Comparison of ENCODE assay signal across 8 cellular contexts in genomic region chr19:48444129-48444932, GRCh38. TPM values are rescaled to one million over a fixed set of nuclear protein-coding genes. Genes with fewer than 3 reads are reported as not detected.
DNase-seq lines count a peak whose midpoint lies in the region; ATAC-seq and TF ChIP-seq lines count a peak whose summit lies in the region.

No MANE protein-coding gene starts in this region.

- H3K4me3 Mint-ChIP-seq in activated B cell treated with CpG ODN at 0.5 μM for 24 hours (peak overlapping the region; percentile 96), immature natural killer cell (peak overlapping the region; percentile 97 to 100 (median 99))

- H3K36me3 ChIP-seq in heart right ventricle (peaks cover 0 to 24% (median 12%) of the 10 kb centered on the region in 9 donors), upper lobe of left lung (peaks cover 0 to 24% (median 18%) of the 10 kb centered on the region in 4 donors)

- no peak for DNase-seq in heart right ventricle
- no peak for DNase-seq in left cardiac atrium
- DNase-seq in activated B cell treated with CpG ODN at 0.5 μM for 24 hours: no peak
- DNase-seq in immature natural killer cell: no peak
- peak in 1 of 2 donors; percentile 75 for DNase-seq in upper lobe of left lung
- DNase-seq in hippocampal formation (lab: John Stamatoyannopoulos, UW): no peak

- H3K27me3 Mint-ChIP-seq in activated B cell treated with CpG ODN at 0.5 μM for 24 hours (peaks cover 19% of the 10 kb centered on the region), immature natural killer cell (ENCODE audit: low read depth in 3 of 3) (peaks cover 20 to 31% (median 23%) of the 10 kb centered on the region in 3 donors)

- WGBS in heart right ventricle, 2 donors: 15 to 25% methylated on average over 38 of the region's 38 CpGs
- WGBS in upper lobe of left lung, 2 donors: 18 to 20% methylated on average over 16 to 38 of the region's 38 CpGs

- peaks cover 0 to 40% (median 32%) of the 10 kb centered on the region in 7 donors for H3K27me3 ChIP-seq in heart right ventricle
- H3K27me3 ChIP-seq in upper lobe of left lung: peaks cover 0 to 23% (median 9%) of the 10 kb centered on the region in 4 donors

- TF ChIP-seq CTCF in heart right ventricle (IDR thresholded peaks at IDR 0.05): no peak
- no peak for TF ChIP-seq CTCF in activated B cell treated with CpG ODN at 0.5 μM for 24 hours (IDR thresholded peaks at IDR 0.05)
- TF ChIP-seq CTCF in upper lobe of left lung (IDR thresholded peaks at IDR 0.05): no peak

- H3K27ac ChIP-seq in heart right ventricle: peak overlapping the region in 6 of 10 donors; percentile 79 to 94 (median 92)
- H3K27ac ChIP-seq in upper lobe of left lung: peak overlapping the region in 1 of 4 donors; percentile 92

- TF ChIP-seq EP300 in upper lobe of left lung (IDR thresholded peaks at IDR 0.05): no peak

- POLR2A ChIA-PET in activated B cell treated with CpG ODN at 0.5 μM for 24 hours (lab: Charles Lee): interaction anchor here (1.0 to 2.2 kb wide), 4 partner anchors 49 to 123 kb away, joined by 3 to 7 read pairs (median 5); partner anchors contain the start of genes KDELR1, SYNGR4 and TMEM143

- intact Hi-C loops in heart right ventricle (cut with DNase I): loop anchor here in 1 of 10 donors (2.0 kb wide), 1 partner anchor 54 kb away; the partner anchor contains the start of gene KDELR1
- intact Hi-C loops in left cardiac atrium (cut with DNase I): no loop called here
- intact Hi-C loops in activated B cell treated with CpG ODN at 0.5 μM for 24 hours (cut with micrococcal nuclease): no loop called here

- ATAC-seq in heart right ventricle (peak in 1 of 8 donors; percentile 6), left cardiac atrium (no peak), activated B cell treated with CpG ODN at 0.5 μM for 24 hours (ENCODE audit: low read depth) (no peak), upper lobe of left lung (ENCODE audit: low FRiP score in 2 of 2) (no peak), HG03439 (IDR thresholded peaks at IDR 0.05; ENCODE audit: unreplicated experiment) (no peak), GM19023 (IDR thresholded peaks at IDR 0.05; ENCODE audit: unreplicated experiment) (no peak)

- no peak for TF ChIP-seq POLR2A in upper lobe of left lung (IDR thresholded peaks at IDR 0.05)

- H3K9me3 Mint-ChIP-seq in activated B cell treated with CpG ODN at 0.5 μM for 24 hours (no peaks in the 10 kb centered on the region), immature natural killer cell (no peaks in the 10 kb centered on the region)

- peaks cover 33% of the 10 kb centered on the region for H3K36me3 Mint-ChIP-seq in activated B cell treated with CpG ODN at 0.5 μM for 24 hours (ENCODE audit: low read depth)
- peaks cover 13 to 21% (median 16%) of the 10 kb centered on the region in 3 donors for H3K36me3 Mint-ChIP-seq in immature natural killer cell

- CTCF ChIA-PET in activated B cell treated with CpG ODN at 0.5 μM for 24 hours (lab: Charles Lee): interaction anchor here (1.9 to 2.0 kb wide), 2 partner anchors 45 to 110 kb away, joined by 4 to 5 read pairs; no protein-coding TSS in a partner anchor

- H3K4me1 ChIP-seq in heart right ventricle (peaks cover 4 to 32% (median 24%) of the 10 kb centered on the region in 9 donors), upper lobe of left lung (peaks cover 21 to 35% (median 25%) of the 10 kb centered on the region in 4 donors)

- peaks cover 35% of the 10 kb centered on the region for H3K4me1 Mint-ChIP-seq in activated B cell treated with CpG ODN at 0.5 μM for 24 hours
- H3K4me1 Mint-ChIP-seq in immature natural killer cell: peaks cover 29 to 41% of the 10 kb centered on the region in 2 donors

- H3K9me3 ChIP-seq in heart right ventricle (no peaks in the 10 kb centered on the region), upper lobe of left lung (no peaks in the 10 kb centered on the region)

- peak overlapping the region; percentile 95 for H3K27ac Mint-ChIP-seq in activated B cell treated with CpG ODN at 0.5 μM for 24 hours
- peak overlapping the region in 5 of 6 donors; percentile 7 to 100 (median 95) for H3K27ac Mint-ChIP-seq in immature natural killer cell

- peak overlapping the region; percentile 78 to 99 (median 90) for H3K4me3 ChIP-seq in heart right ventricle
- peak overlapping the region in 3 of 4 donors; percentile 77 to 97 (median 92) for H3K4me3 ChIP-seq in upper lobe of left lung

RNA-seq across cellular contexts. Expression of gene GRWD1, which starts 1.5 kb away (rescaled TPM):
- total RNA-seq in heart right ventricle (10 to 100 TPM; 13.2 to 26.2 (median 17.0) TPM), left cardiac atrium (10 to 100 TPM; 18.1 to 24.9 TPM), activated B cell treated with CpG ODN at 0.5 μM for 24 hours (63.4 and 71.4 TPM in 2 replicates), upper lobe of left lung (10 to 100 TPM; 10.5 to 44.1 (median 31.6) TPM)
- polyA plus RNA-seq in heart right ventricle (10 to 100 TPM in 1 of 2 donors, 1 to 10 TPM in 1; 5.6 to 22.8 TPM), immature natural killer cell (10 to 100 TPM; 32.3 to 42.4 (median 34.6) TPM)

RNA-seq across cellular contexts. Expression of gene KCNJ14, which starts 11.0 kb away (rescaled TPM):
- total RNA-seq in heart right ventricle (under 1 TPM; 0.13 to 0.52 (median 0.30) TPM), left cardiac atrium (under 1 TPM; 0.27 to 0.60 TPM), activated B cell treated with CpG ODN at 0.5 μM for 24 hours (1.7 and 2.2 TPM in 2 replicates), upper lobe of left lung (1 to 10 TPM in 3 of 6 donors, under 1 TPM in 3; 0.54 to 1.9 (median 0.91) TPM)
- polyA plus RNA-seq in heart right ventricle (under 1 TPM; 0.29 to 0.43 TPM), immature natural killer cell (under 1 TPM in 2 of 3 donors, not detected in 1; 0.06 to 0.07 TPM)

RNA-seq across cellular contexts. Expression of gene CYTH2, which starts 24.8 kb away (rescaled TPM):
- total RNA-seq in heart right ventricle (10 to 100 TPM; 25.8 to 40.4 (median 32.2) TPM), left cardiac atrium (10 to 100 TPM; 29.0 to 32.5 TPM), activated B cell treated with CpG ODN at 0.5 μM for 24 hours (35.6 and 40.5 TPM in 2 replicates), upper lobe of left lung (100 to 1,000 TPM in 2 of 6 donors, 10 to 100 TPM in 4; 53.4 to 195 (median 77.0) TPM)
- polyA plus RNA-seq in heart right ventricle (10 to 100 TPM; 28.2 to 41.9 TPM), immature natural killer cell (10 to 100 TPM; 14.4 to 37.6 (median 29.6) TPM)

RNA-seq across cellular contexts. Expression of gene GRIN2D, which starts 50.9 kb away (rescaled TPM):
- total RNA-seq in heart right ventricle (1 to 10 TPM in 1 of 10 donors, under 1 TPM in 9; 0.04 to 1.0 (median 0.19) TPM), left cardiac atrium (under 1 TPM; 0.39 to 0.47 TPM), activated B cell treated with CpG ODN at 0.5 μM for 24 hours (0.93 and 1.2 TPM in 2 replicates), upper lobe of left lung (1 to 10 TPM in 2 of 6 donors, under 1 TPM in 4; 0.15 to 1.4 (median 0.57) TPM)
- polyA plus RNA-seq in heart right ventricle (under 1 TPM; 0.22 to 0.23 TPM), immature natural killer cell (not detected)

RNA-seq across cellular contexts. Expression of gene KDELR1, which starts 53.0 kb away (rescaled TPM):
- total RNA-seq in heart right ventricle (10 to 100 TPM; 63.2 to 95.2 (median 73.2) TPM), left cardiac atrium (100 to 1,000 TPM in 1 of 2 donors, 10 to 100 TPM in 1; 81.4 to 103 TPM), activated B cell treated with CpG ODN at 0.5 μM for 24 hours (50.8 and 51.9 TPM in 2 replicates), upper lobe of left lung (100 to 1,000 TPM in 2 of 6 donors, 10 to 100 TPM in 4; 44.6 to 141 (median 96.8) TPM)
- polyA plus RNA-seq in heart right ventricle (10 to 100 TPM; 55.1 to 96.0 TPM), immature natural killer cell (10 to 100 TPM; 14.8 to 30.5 (median 20.2) TPM)
